In genomic region chr11:124719534-124719933, GRCh38 we compare ENCODE assay signal across 21 cellular contexts. TPM values are rescaled to one million over a fixed set of nuclear protein-coding genes. Genes with fewer than 3 reads are reported as not detected.
DNase-seq lines count a peak whose midpoint lies in the region; ATAC-seq, FAIRE-seq and TF ChIP-seq lines count a peak whose summit lies in the region.
"Had no signal": no experiment of that assay in that cellular context is flagged by ENCODE, and none has a peak within 500 bp of the region (broad histone marks: within the 10 kb centered on the region; RNA-seq: fewer than 3 reads in every experiment).

No MANE protein-coding gene starts in this region.

- H3K4me1 ChIP-seq in GM23338 (ENCODE audit: insufficient read depth) (peaks cover 20% of the 10 kb centered on the region; the same call in 1 of the 2 replicates), neural progenitor cell (peaks cover 27% of the 10 kb centered on the region), uterus (peaks cover 0 to 12% of the 10 kb centered on the region in 2 donors)
- H3K4me1 ChIP-seq: BE2C had no signal

- H3K9me3 Mint-ChIP-seq in GM23338 (no peaks in the 10 kb centered on the region), glutamatergic neuron (ENCODE audit: unreplicated experiment) (peaks cover 8% of the 10 kb centered on the region), neural progenitor cell (no peaks in the 10 kb centered on the region)

- no peak for TF ChIP-seq CTCF in GM23338 (conservative IDR thresholded peaks at IDR 0.05; ENCODE audit: low read depth in 2 of 2)
- TF ChIP-seq CTCF in glutamatergic neuron (IDR thresholded peaks at IDR 0.05; ENCODE audit: partially characterized antibody, unreplicated experiment): no peak
- no peak for TF ChIP-seq CTCF in neural progenitor cell (IDR thresholded peaks at IDR 0.05)
- no peak for TF ChIP-seq CTCF in uterus (IDR thresholded peaks at IDR 0.05)

- intact Hi-C loops in uterus (cut with DNase I; ENCODE audit: low total_unique reads): no loop called here

- FAIRE-seq in urothelium cell line (lab: Jason Lieb, UNC): no peak
- FAIRE-seq: A204.1, HepG2 had no signal

- ATAC-seq in GM23338: no peak
- ATAC-seq in HG03354 (IDR thresholded peaks at IDR 0.05; ENCODE audit: poor library complexity, severe bottlenecking, unreplicated experiment): no peak
- ATAC-seq: HCT116, HepG2 had no signal

- H3K4me3 Mint-ChIP-seq in GM23338 (no peak overlapping the region), glutamatergic neuron (ENCODE audit: unreplicated experiment) (peak overlapping the region; percentile 84), neural progenitor cell (peak overlapping the region; percentile 83)

- no peak overlapping the region for H3K27ac Mint-ChIP-seq in GM23338
- peak overlapping the region; percentile 65 for H3K27ac Mint-ChIP-seq in glutamatergic neuron (ENCODE audit: unreplicated experiment)
- H3K27ac Mint-ChIP-seq in neural progenitor cell: no peak overlapping the region
- H3K27ac Mint-ChIP-seq: IgD-negative memory B cell had no signal

- DNase-seq in GM23338 (ENCODE audit: low spot score) (no peak), glutamatergic neuron (peak; percentile 51), neural progenitor cell (ENCODE audit: low spot score) (no peak), urothelium cell line (ENCODE audit: low spot score) (no peak), NCI-H1436 treated with DMSO at 0.1 percent for 48 hours (lab: John Stamatoyannopoulos, UW) (no peak), uterus (no peak)
- DNase-seq: ACHN; BE2C; CD4-positive, alpha-beta memory T cell; DMS153; DMS79 treated with DMSO at 0.1 percent for 48 hours; GF-D8; GOT3; H7 had no signal

- H3K9ac ChIP-seq in neural progenitor cell: no peak overlapping the region

- H3K27me3 Mint-ChIP-seq in GM23338 (ENCODE audit: insufficient read depth, low read depth, poor library complexity) (peaks cover 85% of the 10 kb centered on the region), glutamatergic neuron (ENCODE audit: unreplicated experiment) (peaks cover 14% of the 10 kb centered on the region), neural progenitor cell (ENCODE audit: insufficient read depth, low read depth) (peaks cover 19% of the 10 kb centered on the region)

- H3K27me3 ChIP-seq in GM23338 (ENCODE audit: insufficient read depth) (peaks cover 100% of the 10 kb centered on the region), neural progenitor cell (peaks cover 90% of the 10 kb centered on the region), uterus (peaks cover 0 to 9% of the 10 kb centered on the region in 2 donors)

- H3F3A ChIP-seq in GM23338 (replicated peaks; ENCODE audit: low read depth) (no peaks in the 10 kb centered on the region), neural progenitor cell (ENCODE audit: low read depth) (peaks cover 17% of the 10 kb centered on the region)

- H2AFZ ChIP-seq in GM23338 (no peak overlapping the region), neural progenitor cell (replicated peaks) (no peak overlapping the region)

- no peaks in the 10 kb centered on the region for H3K9me3 ChIP-seq in neural progenitor cell (ENCODE audit: low read depth)
- H3K9me3 ChIP-seq in uterus: no peaks in the 10 kb centered on the region
- H3K9me3 ChIP-seq: BE2C had no signal

- H3K4me1 Mint-ChIP-seq in GM23338: peaks cover 45% of the 10 kb centered on the region
- H3K4me1 Mint-ChIP-seq in glutamatergic neuron (ENCODE audit: low read depth, unreplicated experiment): peaks cover 35% of the 10 kb centered on the region
- peaks cover 56% of the 10 kb centered on the region for H3K4me1 Mint-ChIP-seq in neural progenitor cell

- H3K27ac ChIP-seq in GM23338 (ENCODE audit: low read depth): no peak overlapping the region
- peak overlapping the region; percentile 56 for H3K27ac ChIP-seq in angular gyrus (ENCODE audit: low read depth, low read length)
- H3K27ac ChIP-seq in neural progenitor cell: no peak overlapping the region
- H3K27ac ChIP-seq in uterus: no peak overlapping the region

- no peaks in the 10 kb centered on the region for H3K36me3 Mint-ChIP-seq in GM23338 (ENCODE audit: low read depth)
- H3K36me3 Mint-ChIP-seq in glutamatergic neuron (ENCODE audit: unreplicated experiment): no peaks in the 10 kb centered on the region
- H3K36me3 Mint-ChIP-seq in neural progenitor cell: no peaks in the 10 kb centered on the region
- H3K36me3 Mint-ChIP-seq: CD4-positive, alpha-beta memory T cell; IgD-negative memory B cell had no signal

- H3K4me3 ChIP-seq in GM23338: 0 out of 2 replicates have a peak overlapping the region, but pooled peaks have one; percentile 76
- no peak overlapping the region for H3K4me3 ChIP-seq in neural progenitor cell
- H3K4me3 ChIP-seq in uterus: no peak overlapping the region

- H3K79me2 ChIP-seq in GM23338 (replicated peaks; ENCODE audit: insufficient read depth) (no peaks in the 10 kb centered on the region), neural progenitor cell (ENCODE audit: low read depth) (no peaks in the 10 kb centered on the region)

- no peak for TF ChIP-seq POLR2A in uterus (IDR thresholded peaks at IDR 0.05)

- no peaks in the 10 kb centered on the region for H3K36me3 ChIP-seq in GM23338 (ENCODE audit: insufficient read depth)
- no peaks in the 10 kb centered on the region for H3K36me3 ChIP-seq in neural progenitor cell
- no peaks in the 10 kb centered on the region for H3K36me3 ChIP-seq in uterus
- H3K36me3 ChIP-seq: BE2C had no signal

- no peaks in the 10 kb centered on the region; the same call in none of the 2 replicates for H4K20me1 ChIP-seq in GM23338 (replicated peaks; ENCODE audit: insufficient read depth)
- H4K20me1 ChIP-seq in neural progenitor cell (ENCODE audit: low read depth): no peaks in the 10 kb centered on the region

- no peaks in the 10 kb centered on the region for H3K9me2 ChIP-seq in GM23338 (ENCODE audit: insufficient read depth)

- H3K4me2 ChIP-seq in GM23338: no peak overlapping the region
- H3K4me2 ChIP-seq in neural progenitor cell: no peak overlapping the region

TF ChIP-seq in GM23338, 12 proteins besides CTCF, POLR2A, EP300 and RAD21:
- TF ChIP-seq STAT1 (IDR thresholded peaks at IDR 0.05; ENCODE audit: unreplicated experiment): no peak
- no peak for TF ChIP-seq ETS1 (IDR thresholded peaks at IDR 0.05)
TF ChIP-seq in GM23338: peak in this region for 0.

RNA-seq across cellular contexts. Expression of gene NRGN, which starts 20.2 kb away (rescaled TPM):
- 0.24 TPM in 1 of 2 replicates, not detected in the other for total RNA-seq in GM23338 (2014; rRNA removed; shearing (Covaris generic))
- polyA plus RNA-seq in GM23338 (2016; fragmentation: Nextera tagmentation; extraction: Ambion mirVana): 0.61 TPM in 2 replicates
- total RNA-seq in glutamatergic neuron (ENCODE audit: unreplicated experiment) (28.9 TPM), neural progenitor cell (ENCODE audit: low replicate concordance) (0.39 and 7.5 TPM in 2 replicates), uterus (10 to 100 TPM in 1 of 4 donors, under 1 TPM in 1, not detected in 2; 0.62 to 16.4 TPM)
- total RNA-seq: HepG2 had no signal
- polyA plus RNA-seq: CD4-positive, alpha-beta memory T cell had no signal

RNA-seq across cellular contexts. Expression of gene VSIG2, which starts 32.5 kb away (rescaled TPM):
- total RNA-seq in GM23338 (2014; rRNA removed; shearing (Covaris generic)): not detected in 2 replicates
- 0.19 TPM in 1 of 2 replicates, not detected in the other for polyA plus RNA-seq in GM23338 (2016; fragmentation: Nextera tagmentation; extraction: Ambion mirVana)
- not detected for total RNA-seq in glutamatergic neuron (ENCODE audit: unreplicated experiment)
- total RNA-seq in neural progenitor cell (ENCODE audit: low replicate concordance): not detected in 2 replicates
- 1 to 10 TPM in 2 of 4 donors, not detected in 2; 1.9 to 2.2 TPM for total RNA-seq in uterus
- polyA plus RNA-seq: CD14-positive monocyte, IgD-negative memory B cell had no signal

RNA-seq across cellular contexts. Expression of gene ESAM, which starts 42.6 kb away (rescaled TPM):
- total RNA-seq in GM23338 (2014; rRNA removed; shearing (Covaris generic)): not detected in 2 replicates
- 0.32 and 0.50 TPM in 2 replicates for polyA plus RNA-seq in GM23338 (2016; fragmentation: Nextera tagmentation; extraction: Ambion mirVana)
- 0.54 TPM for total RNA-seq in glutamatergic neuron (ENCODE audit: unreplicated experiment)
- total RNA-seq in neural progenitor cell (ENCODE audit: low replicate concordance): 0.26 and 0.81 TPM in 2 replicates
- total RNA-seq in uterus: 10 to 100 TPM; 18.7 to 91.6 (median 47.7) TPM

RNA-seq across cellular contexts. Expression of gene SPA17, which starts 45.8 kb away (rescaled TPM):
- 3.2 and 7.4 TPM in 2 replicates for total RNA-seq in GM23338 (2014; rRNA removed; shearing (Covaris generic))
- 14.9 and 18.6 TPM in 2 replicates for polyA plus RNA-seq in GM23338 (2016; fragmentation: Nextera tagmentation; extraction: Ambion mirVana)
- 4.6 TPM for total RNA-seq in glutamatergic neuron (ENCODE audit: unreplicated experiment)
- 53.3 and 67.2 TPM in 2 replicates for total RNA-seq in neural progenitor cell (ENCODE audit: low replicate concordance)
- 1 to 10 TPM in 3 of 4 donors, under 1 TPM in 1; 0.51 to 9.0 (median 2.7) TPM for total RNA-seq in uterus

RNA-seq across cellular contexts. Expression of gene SIAE, which starts 46.0 kb away (rescaled TPM):
- 1.5 and 1.7 TPM in 2 replicates for total RNA-seq in GM23338 (2014; rRNA removed; shearing (Covaris generic))
- polyA plus RNA-seq in GM23338 (2016; fragmentation: Nextera tagmentation; extraction: Ambion mirVana): 0.85 and 1.1 TPM in 2 replicates
- total RNA-seq in glutamatergic neuron (ENCODE audit: unreplicated experiment) (4.5 TPM), neural progenitor cell (ENCODE audit: low replicate concordance) (3.6 and 4.9 TPM in 2 replicates), uterus (1 to 10 TPM in 3 of 4 donors, under 1 TPM in 1; 0.77 to 7.5 (median 5.3) TPM)

Comparison
In these comparisons a context has a peak if more than half of its experiments do, and no peak if none do; other contexts are left out.
1. RNA of gene ESAM, which starts 42.6 kb away (total RNA-seq): 18.7 to 91.6 TPM in uterus; 0.54 TPM in glutamatergic neuron (single experiment), 0.26 to 0.81 TPM in neural progenitor cell and not detected in GM23338; every median in the first group is over 10 times any median in the second.